ENCODE assay signal across 16 cellular contexts in the genomic region with DNA sequence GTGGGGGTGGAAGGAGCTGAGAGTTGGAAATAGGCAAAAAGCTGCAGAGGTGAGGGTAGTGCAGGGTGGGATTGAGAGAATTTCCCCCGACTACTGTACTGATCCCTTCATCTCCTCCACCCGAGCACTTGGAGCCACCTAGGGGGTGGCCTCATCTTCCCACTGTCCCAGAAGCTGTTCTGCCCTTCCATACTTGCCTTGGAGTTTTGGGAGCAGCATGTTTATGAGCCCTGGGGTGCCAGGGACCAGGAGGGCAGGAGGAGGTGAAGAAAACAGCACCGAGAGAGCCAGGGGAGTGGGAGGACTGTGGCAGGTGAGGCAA. TPM values are rescaled to one million over a fixed set of nuclear protein-coding genes. Genes with fewer than 3 reads are reported as not detected.
DNase-seq lines count a peak whose midpoint lies in the region; ATAC-seq, FAIRE-seq and TF ChIP-seq lines count a peak whose summit lies in the region.
"Had no signal": no experiment of that assay in that cellular context is flagged by ENCODE, and none has a peak within 500 bp of the region (broad histone marks: within the 10 kb centered on the region; RNA-seq: fewer than 3 reads in every experiment).

No MANE protein-coding gene starts in this region.

- H3K27me3 Mint-ChIP-seq in endodermal cell (ENCODE audit: insufficient read depth) = peaks cover 74% of the 10 kb centered on the region
- H3K27me3 Mint-ChIP-seq: CD4-positive, CD25-positive, alpha-beta regulatory T cell had no signal

- no peaks in the 10 kb centered on the region for H3K36me3 Mint-ChIP-seq in endodermal cell (ENCODE audit: low read depth)

- H3K4me3 ChIP-seq in endodermal cell (ENCODE audit: low read length) (no peak overlapping the region), HepG2 (replicated peaks in 1 of 3; ENCODE audit: insufficient read depth in 1 of 3, low read depth in 2 of 3, low read length in 3 of 3) (peak overlapping the region; percentile 30 to 65 (median 43)), neuronal stem cell (ENCODE audit: low read length in 2 of 2) (no peak overlapping the region)
- H3K4me3 ChIP-seq: BLaER1 treated with 17β-estradiol and CSF1 and Interleukin-3, amounts not matched to agents 10 nM and 100 nM; GM12878; GM23338 had no signal

- no peak for ATAC-seq in HepG2

- peak overlapping the region; percentile 46 for H3K18ac ChIP-seq in neuronal stem cell (ENCODE audit: low read length)

- no peaks in the 10 kb centered on the region for H4K20me1 ChIP-seq in HepG2 (ENCODE audit: insufficient read depth, low read length)
- H4K20me1 ChIP-seq: BLaER1 treated with 17β-estradiol and CSF1 and Interleukin-3, amounts not matched to agents 10 nM and 100 nM had no signal

- TF ChIP-seq CTCF in endodermal cell (conservative IDR thresholded peaks at IDR 0.05) (no peak), HepG2 (CRISPR knock-in tag; IDR thresholded peaks at IDR 0.05) (no peak)

- H3K27me3 ChIP-seq in endodermal cell (ENCODE audit: control insufficient read depth, insufficient read depth, low read length, poor library complexity, severe bottlenecking) = no peaks in the 10 kb centered on the region
- H3K27me3 ChIP-seq in HepG2 (ENCODE audit: control insufficient read depth in 1 of 2, insufficient read depth in 2 of 2, low read length in 2 of 2) = no peaks in the 10 kb centered on the region
- peaks cover 0 to 25% (median 0%) of the 10 kb centered on the region in 3 experiments for H3K27me3 ChIP-seq in neuronal stem cell (ENCODE audit: control insufficient read depth in 3 of 3, insufficient read depth in 3 of 3, low read depth in 1 of 3, low read length in 3 of 3)
- H3K27me3 ChIP-seq: BLaER1 treated with 17β-estradiol and CSF1 and Interleukin-3, amounts not matched to agents 10 nM and 100 nM had no signal

- CTCF ChIA-PET in HepG2 (lab: Yijun Ruan, JAX; ENCODE audit: low intra/inter-chr PET ratio, low total read pairs) = no interaction called here

- no TSS peak for BruUV-seq in HepG2 (replicated peaks; lab: Mats Ljungman, UMichigan)

- H3K27ac ChIP-seq in endodermal cell (ENCODE audit: low read depth, low read length) (no peak overlapping the region), HepG2 (ENCODE audit: extremely low read length, insufficient read depth, low read length) (peak overlapping the region; percentile 89), neuronal stem cell (replicated peaks; ENCODE audit: low read length) (no peak overlapping the region)
- H3K27ac ChIP-seq: BLaER1 treated with 17β-estradiol and CSF1 and Interleukin-3, amounts not matched to agents 10 nM and 100 nM had no signal

- H3K4me1 ChIP-seq in endodermal cell (ENCODE audit: control insufficient read depth, insufficient read depth, low read length) (no peaks in the 10 kb centered on the region), HepG2 (ENCODE audit: insufficient read depth, low read length) (peaks cover 86% of the 10 kb centered on the region), neuronal stem cell (ENCODE audit: control insufficient read depth in 2 of 2, insufficient read depth in 1 of 2, low read depth in 1 of 2, low read length in 2 of 2) (no peaks in the 10 kb centered on the region)

- no peak overlapping the region for H2BK15ac ChIP-seq in neuronal stem cell (ENCODE audit: low read length)

- peaks cover 2% of the 10 kb centered on the region for H3K79me1 ChIP-seq in neuronal stem cell (ENCODE audit: low read depth, low read length)

- H3K9me3 Mint-ChIP-seq in endodermal cell = no peaks in the 10 kb centered on the region
- H3K9me3 Mint-ChIP-seq: CD4-positive, CD25-positive, alpha-beta regulatory T cell; GM23338; H9 had no signal

- no peak; a peak in 1 of 4 replicates for TF ChIP-seq POLR2A in HepG2 (IDR thresholded peaks at IDR 0.05; ENCODE audit: insufficient read depth in 1 of 2, low read depth in 2 of 2, low read length in 2 of 2)

- H3K4me1 Mint-ChIP-seq in endodermal cell = peaks cover 1% of the 10 kb centered on the region
- H3K4me1 Mint-ChIP-seq: GM23338 had no signal

- H3K4me2 ChIP-seq in HepG2 (ENCODE audit: low read depth, low read length) = peak overlapping the region; percentile 85
- H3K4me2 ChIP-seq in neuronal stem cell (ENCODE audit: insufficient read depth, low read length, poor library complexity, severe bottlenecking) = no peak overlapping the region
- H3K4me2 ChIP-seq: BLaER1 treated with 17β-estradiol and CSF1 and Interleukin-3, amounts not matched to agents 10 nM and 100 nM; GM23338 had no signal

- no peak overlapping the region for H2BK12ac ChIP-seq in neuronal stem cell (ENCODE audit: low read length)

- no peak overlapping the region for H3K23ac ChIP-seq in neuronal stem cell (ENCODE audit: low read depth, low read length, poor library complexity)

- H4K8ac ChIP-seq in neuronal stem cell (ENCODE audit: low read depth, low read length) = no peak overlapping the region

- no peak for TF ChIP-seq EP300 in HepG2 (IDR thresholded peaks at IDR 0.05; ENCODE audit: low read depth in 2 of 2, low read length in 2 of 2)
- TF ChIP-seq EP300 in HepG2 (CRISPR knock-in tag; IDR thresholded peaks at IDR 0.05; ENCODE audit: borderline replicate concordance) = no peak

- no peak overlapping the region for H3K14ac ChIP-seq in neuronal stem cell (ENCODE audit: low read length)

- H3K4me3 Mint-ChIP-seq in endodermal cell = no peak overlapping the region
- H3K4me3 Mint-ChIP-seq: CD4-positive, CD25-positive, alpha-beta regulatory T cell; GM23338; H9 had no signal

- 75% methylated on average over 2 of the region's 3 CpGs; no CpG with 5 or more reads in 1 of the 2 experiments for WGBS in endodermal cell (ENCODE audit: insufficient coverage in 1 of 2, insufficient read length in 1 of 2), 2 experiments
- WGBS in HepG2 (ENCODE audit: low lambda C conversion rate) = 0% methylated on average over 3 of the region's 3 CpGs
- no CpG with 5 or more reads among the region's 3 CpGs for WGBS in neuronal stem cell (ENCODE audit: extremely low coverage in 2 of 2, insufficient read length in 2 of 2, insufficient replicate concordance in 1 of 2), 2 donors

- no peak for DNase-seq in GM19239 (ENCODE audit: insufficient read length, low spot score)
- DNase-seq in endodermal cell = peak; percentile 10
- DNase-seq in HepG2 (ENCODE audit: low spot score) = no peak
- no peak for DNase-seq in neuronal stem cell (ENCODE audit: low spot score)
- DNase-seq in NCI-H524 (lab: John Stamatoyannopoulos, UW) = no peak
- DNase-seq in activated CD4-positive, CD25-positive, alpha-beta regulatory T cell (lab: John Stamatoyannopoulos, UW) = no peak
- no peak for DNase-seq in OCI-M2 (lab: John Stamatoyannopoulos, UW; ENCODE audit: unreplicated experiment)
- DNase-seq: ACHN; CD4-positive, CD25-positive, alpha-beta regulatory T cell; DMS79; H9 had no signal

- no peak overlapping the region for H4K91ac ChIP-seq in neuronal stem cell (ENCODE audit: low read depth, low read length, poor library complexity)

- no peak overlapping the region for H2BK5ac ChIP-seq in neuronal stem cell (ENCODE audit: low read length)

- H3K9me3 ChIP-seq in endodermal cell (ENCODE audit: control insufficient read depth, low read length) (no peaks in the 10 kb centered on the region), HepG2 (ENCODE audit: low read length) (no peaks in the 10 kb centered on the region), neuronal stem cell (replicated peaks in 1 of 2; ENCODE audit: control insufficient read depth in 2 of 2, insufficient read depth in 1 of 2, low read depth in 1 of 2, low read length in 2 of 2) (no peaks in the 10 kb centered on the region)
- H3K9me3 ChIP-seq: BLaER1 treated with 17β-estradiol and CSF1 and Interleukin-3, amounts not matched to agents 10 nM and 100 nM had no signal

- FAIRE-seq in GM19239 (lab: Jason Lieb, UNC) (peak; percentile 62), HepG2 (lab: Jason Lieb, UNC) (no peak)
- FAIRE-seq: GM12878, GM18507, HTR-8/SVneo had no signal

- H3K79me2 ChIP-seq in HepG2 (ENCODE audit: insufficient read depth, low read length) = no peaks in the 10 kb centered on the region

- H3K9ac ChIP-seq in endodermal cell (ENCODE audit: extremely low read depth, low read length, poor library complexity, severe bottlenecking) (no peak overlapping the region), HepG2 (ENCODE audit: insufficient read depth, low read depth, low read length) (peak overlapping the region; percentile 71), neuronal stem cell (ENCODE audit: low read depth, low read length, poor library complexity) (no peak overlapping the region)
- H3K9ac ChIP-seq: BLaER1 treated with 17β-estradiol and CSF1 and Interleukin-3, amounts not matched to agents 10 nM and 100 nM had no signal

- H3K4ac ChIP-seq in neuronal stem cell (ENCODE audit: low read length) = no peak overlapping the region

- no peak overlapping the region for H2AK5ac ChIP-seq in neuronal stem cell (ENCODE audit: low read depth, low read length)

- no peaks in the 10 kb centered on the region for H3K36me3 ChIP-seq in endodermal cell (ENCODE audit: control insufficient read depth, insufficient read depth, low read length)
- H3K36me3 ChIP-seq in HepG2 (replicated peaks in 1 of 2; ENCODE audit: control insufficient read depth in 1 of 2, insufficient read depth in 2 of 2, low read length in 2 of 2) = no peaks in the 10 kb centered on the region
- no peaks in the 10 kb centered on the region for H3K36me3 ChIP-seq in neuronal stem cell (replicated peaks in 1 of 2; ENCODE audit: control insufficient read depth in 2 of 2, insufficient read depth in 2 of 2, low read length in 2 of 2)
- H3K36me3 ChIP-seq: BLaER1 treated with 17β-estradiol and CSF1 and Interleukin-3, amounts not matched to agents 10 nM and 100 nM had no signal

- in situ Hi-C loops in HepG2 (cut with HindIII; ENCODE audit: extremely low pct_ligation_motif_present, low pct_unique_long_range_greater_than_20kb) = no loop called here

- intact Hi-C loops in HepG2 (cut with micrococcal nuclease; ENCODE audit: unreplicated experiment) = loop anchor here (1.0 to 5.0 kb wide), 2 partner anchors 34 to 59 kb away; a partner anchor contains a TSS

- no peak overlapping the region for H3K27ac Mint-ChIP-seq in endodermal cell
- H3K27ac Mint-ChIP-seq: CD4-positive, CD25-positive, alpha-beta regulatory T cell; GM23338 had no signal

- POLR2A ChIA-PET in HepG2 (lab: Yijun Ruan, JAX) = interaction anchor here (0.7 to 1.8 kb wide), 7 partner anchors 15 to 194 kb away, joined by 3 to 17 read pairs (median 4); no protein-coding TSS in a partner anchor

- peak overlapping the region; percentile 62 for H2AFZ ChIP-seq in HepG2 (ENCODE audit: low read length)
- no peak overlapping the region for H2AFZ ChIP-seq in neuronal stem cell (ENCODE audit: low read length)
- H2AFZ ChIP-seq: GM23338 had no signal

- no peak overlapping the region for H2BK120ac ChIP-seq in neuronal stem cell (ENCODE audit: low read depth, low read length)

- TF ChIP-seq RAD21 in HepG2 (CRISPR knock-in tag; IDR thresholded peaks at IDR 0.05) = no peak

RNA-seq across cellular contexts. Expression of a gene that starts 34.0 kb away (rescaled TPM):
- 100 to 1,000 TPM; 212 to 282 TPM for total RNA-seq in endodermal cell
- 56.2 TPM for polyA plus RNA-seq in endodermal cell (2013, experiment 1 of 2)
- polyA plus RNA-seq in endodermal cell (2013, experiment 2 of 2) = 50.5 TPM
- total RNA-seq in HepG2 (2016; rRNA removed; fragmentation: Illumina TruSeq; extraction: Trizol) = 131 and 345 TPM in 2 replicates
- total RNA-seq in HepG2 (2016; cell fraction: cytosol; rRNA removed; fragmentation: Illumina TruSeq; extraction: Trizol; ENCODE audit: low read depth) = 40.4 and 40.8 TPM in 2 replicates
- total RNA-seq in HepG2 (2016; cell fraction: insoluble cytoplasmic fraction; rRNA removed; fragmentation: Illumina TruSeq; extraction: Trizol) = 123 and 365 TPM in 2 replicates
- total RNA-seq in HepG2 (2016; cell fraction: membrane; rRNA removed; fragmentation: Illumina TruSeq; extraction: Trizol) = 56.7 and 57.0 TPM in 2 replicates
- total RNA-seq in HepG2 (2016; cell fraction: nucleus; rRNA removed; fragmentation: Illumina TruSeq; extraction: Trizol) = 268 and 300 TPM in 2 replicates
- polyA plus RNA-seq in HepG2 (2011; rRNA removed) = 527 and 598 TPM in 2 replicates
- polyA plus RNA-seq in HepG2 (2011; cell fraction: cytosol; rRNA removed) = 540 and 603 TPM in 2 replicates
- 321 and 388 TPM in 2 replicates for polyA plus RNA-seq in HepG2 (2011; cell fraction: nucleus; rRNA removed)
- polyA plus RNA-seq in HepG2 (2012) = 267 and 414 TPM in 2 replicates
- polyA plus RNA-seq in HepG2 (2016; cell fraction: cytosol; fragmentation: Illumina TruSeq; extraction: Trizol; ENCODE audit: low read depth) = 46.2 and 49.2 TPM in 2 replicates
- 135 and 142 TPM in 2 replicates for polyA plus RNA-seq in HepG2 (2016; cell fraction: insoluble cytoplasmic fraction; fragmentation: Illumina TruSeq; extraction: Trizol; ENCODE audit: low read depth)
- 49.9 and 54.4 TPM in 2 replicates for polyA plus RNA-seq in HepG2 (2016; cell fraction: membrane; fragmentation: Illumina TruSeq; extraction: Trizol; ENCODE audit: low read depth)
- 529 and 565 TPM in 2 replicates for polyA plus RNA-seq in HepG2 (2016; cell fraction: nucleus; fragmentation: Illumina TruSeq; extraction: Trizol; ENCODE audit: insufficient read depth, low read depth)
- 311 and 488 TPM in 2 replicates for polyA minus RNA-seq in HepG2 (2011; rRNA and poly(A)+ RNA removed; ENCODE audit: low replicate concordance)
- 211 and 252 TPM in 2 replicates for polyA minus RNA-seq in HepG2 (2011; cell fraction: cytosol; rRNA and poly(A)+ RNA removed)
- 56.9 and 83.0 TPM in 2 replicates for polyA minus RNA-seq in HepG2 (2011; cell fraction: nucleus; rRNA and poly(A)+ RNA removed)
- polyA plus RNA-seq in neuronal stem cell (2013, experiment 1 of 2) = 143 TPM
- 141 TPM for polyA plus RNA-seq in neuronal stem cell (2013, experiment 2 of 2)

Comparison
In these comparisons a context has a peak if more than half of its experiments do, and no peak if none do; other contexts are left out.
1. H3K4me3 ChIP-seq: peak in HepG2 (3 of 3); none in endodermal cell (single experiment) and neuronal stem cell (0 of 2).